20 cellular contexts compared by ENCODE assay signal in genomic region chr2:218858138-218858445, GRCh38. TPM values are rescaled to one million over a fixed set of nuclear protein-coding genes. Genes with fewer than 3 reads are reported as not detected.
"Had no signal": no experiment of that assay in that cellular context is flagged by ENCODE, and none has a peak within 500 bp of the region (broad histone marks: within the 10 kb centered on the region; RNA-seq: fewer than 3 reads in every experiment).

No MANE protein-coding gene starts in this region.

- H3K9me3 Mint-ChIP-seq: memory B cell; naive thymus-derived CD8-positive, alpha-beta T cell had no signal

- H3K36me3 Mint-ChIP-seq: memory B cell had no signal

- H3K4me3 ChIP-seq: ascending aorta, colonic mucosa, right atrium auricular region, smooth muscle cell had no signal

- H3K27ac Mint-ChIP-seq: memory B cell, progenitor cell of endocrine pancreas had no signal

- H3K27ac ChIP-seq: ascending aorta, colonic mucosa, right atrium auricular region had no signal

- FAIRE-seq: bronchial epithelial cell had no signal

- H3K4me3 Mint-ChIP-seq: memory B cell had no signal

- H3K9me3 ChIP-seq: ascending aorta, colonic mucosa, right atrium auricular region had no signal

- ATAC-seq: esophagus mucosa; left ventricle myocardium superior; naive thymus-derived CD8-positive, alpha-beta T cell; stimulated activated naive CD8-positive, alpha-beta T cell treated with anti-CD3 and anti-CD28 coated beads, Interleukin-15, Interleukin-2, amounts not matched to agents 100 U/mL and 50 U/mL, for 24 hours had no signal

- DNase-seq: activated CD4-positive, CD25-positive, alpha-beta regulatory T cell treated with anti-CD3 and anti-CD28 coated beads, Interleukin-2, amount 50 U/mL, for 72 hours; activated naive CD4-positive, alpha-beta T cell; activated T-cell treated with anti-CD3 and anti-CD28 coated beads for 4 hours; colonic mucosa; hippocampal formation; left ventricle myocardium superior; nucleus accumbens; stimulated activated naive CD8-positive, alpha-beta T cell treated with anti-CD3 and anti-CD28 coated beads, Interleukin-15, Interleukin-2, amounts not matched to agents 100 U/mL and 50 U/mL, for 24 hours; T-helper 1 cell had no signal

- H3K4me1 ChIP-seq: colonic mucosa had no signal

- H3K36me3 ChIP-seq: ascending aorta, colonic mucosa, right atrium auricular region had no signal

RNA-seq across cellular contexts. Expression of gene WNT6, which starts 1.5 kb away (rescaled TPM):
- total RNA-seq: bronchial epithelial cell; esophagus mucosa; naive thymus-derived CD8-positive, alpha-beta T cell had no signal

RNA-seq across cellular contexts. Expression of gene WNT10A, which starts 22.6 kb away (rescaled TPM):
- total RNA-seq: ascending aorta, left ventricle myocardium superior, progenitor cell of endocrine pancreas had no signal

RNA-seq across cellular contexts. Expression of gene PRKAG3, which starts 26.5 kb away (rescaled TPM):
- total RNA-seq: ascending aorta; bronchial epithelial cell; colonic mucosa; esophagus mucosa; kidney epithelial cell; mucosa of gallbladder; naive thymus-derived CD8-positive, alpha-beta T cell; progenitor cell of endocrine pancreas; smooth muscle cell; ureter had no signal
- polyA plus RNA-seq: naive thymus-derived CD8-positive, alpha-beta T cell; smooth muscle cell had no signal
